In the genomic region with DNA sequence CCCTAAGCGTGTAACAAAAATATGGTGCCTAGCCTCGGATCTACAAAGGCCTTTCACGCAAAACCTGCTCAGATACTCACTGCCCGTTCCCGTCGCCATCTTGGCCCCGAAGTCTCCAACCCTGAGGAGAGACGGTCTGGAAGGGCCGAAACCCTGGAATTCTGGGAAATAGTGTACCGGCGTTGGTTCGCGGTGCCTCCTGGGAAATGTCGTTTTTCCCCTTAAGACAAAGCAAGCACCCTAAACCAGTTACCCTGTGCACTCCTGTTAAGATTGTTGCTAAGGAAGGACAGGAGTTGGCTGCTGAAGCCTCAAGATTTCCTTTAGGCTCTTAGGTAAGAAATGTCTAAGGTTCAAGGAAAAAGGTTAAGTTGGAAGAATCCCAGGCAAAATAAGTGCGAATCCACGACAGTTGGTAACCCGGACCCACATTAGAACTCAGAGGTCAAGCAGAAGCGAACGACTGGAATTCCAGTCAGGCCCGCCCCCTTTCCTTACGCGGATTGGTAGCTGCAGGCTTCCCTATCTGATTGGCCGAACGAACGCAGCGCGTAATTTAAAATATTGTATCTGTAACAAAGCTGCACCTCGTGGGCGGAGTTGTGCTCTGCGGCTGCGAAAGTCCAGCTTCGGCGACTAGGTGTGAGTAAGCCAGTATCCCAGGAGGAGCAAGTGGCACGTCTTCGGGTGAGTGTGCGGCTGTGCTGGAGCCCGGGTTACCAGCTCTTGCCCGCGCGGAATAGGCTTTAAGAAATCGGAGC, we compare ENCODE assay signal across 8 cellular contexts. TPM values are rescaled to one million over a fixed set of nuclear protein-coding genes. Genes with fewer than 3 reads are reported as not detected.
DNase-seq lines count a peak whose midpoint lies in the region; ATAC-seq and TF ChIP-seq lines count a peak whose summit lies in the region.

BRD8 (minus strand) TSS at position 115 of the 761 bp plus-strand sequence; CDS start at position 99, 16 bp downstream.
KIF20A (plus strand) TSS at position 597 of the 761 bp plus-strand sequence. CDS start 569 bp downstream, outside the sequence.

- no peaks in the 10 kb centered on the region for H3K27me3 Mint-ChIP-seq in activated naive CD4-positive, alpha-beta T cell treated with anti-CD3 and anti-CD28 coated beads, Interleukin-2, amount 50 U/mL, for 24 hours

- H2AFZ ChIP-seq in SK-N-SH (ENCODE audit: low read depth) = peak within 1 kb of the TSS; percentile 94

- peaks cover 5% of the 10 kb centered on the region for H3K36me3 Mint-ChIP-seq in activated naive CD4-positive, alpha-beta T cell treated with anti-CD3 and anti-CD28 coated beads, Interleukin-2, amount 50 U/mL, for 24 hours

- H3K9me3 ChIP-seq in SK-N-SH (no peaks in the 10 kb centered on the region), testis (no peaks in the 10 kb centered on the region)

- H3K4me1 Mint-ChIP-seq in activated naive CD4-positive, alpha-beta T cell treated with anti-CD3 and anti-CD28 coated beads, Interleukin-2, amount 50 U/mL, for 24 hours = peaks cover 11% of the 10 kb centered on the region

- POLR2A ChIA-PET in SK-N-SH (lab: Yijun Ruan, JAX) = interaction anchor here (0.8 to 1.2 kb wide), 3 partner anchors 63 to 174 kb away, joined by 3 to 4 read pairs (median 3); partner anchors contain the start of gene KDM3B

- DNase-seq in GM10266 (ENCODE audit: extremely low spot score) (peak; percentile 89), NCI-H1092 (lab: John Stamatoyannopoulos, UW) (peak; percentile 85), SK-N-SH (peak; percentile 87), glomerular visceral epithelial cell (ENCODE audit: extremely low spot score) (peak; percentile 99), omental fat pad (ENCODE audit: low spot score) (peak; percentile 94), testis (peak; percentile 99)

- peak within 1 kb of the TSS; percentile 62 for H3K27ac Mint-ChIP-seq in activated naive CD4-positive, alpha-beta T cell treated with anti-CD3 and anti-CD28 coated beads, Interleukin-2, amount 50 U/mL, for 24 hours

- peaks cover 9% of the 10 kb centered on the region for H3F3A ChIP-seq in SK-N-SH (replicated peaks; ENCODE audit: insufficient read depth)

- peaks cover 77% of the 10 kb centered on the region for H3K79me2 ChIP-seq in SK-N-SH (ENCODE audit: insufficient read depth)

- intact Hi-C loops in testis (cut with DNase I; ENCODE audit: low total_unique reads) = no loop called here

- H3K4me3 Mint-ChIP-seq in activated naive CD4-positive, alpha-beta T cell treated with anti-CD3 and anti-CD28 coated beads, Interleukin-2, amount 50 U/mL, for 24 hours = no peak within 1 kb of the TSS

- H3K27ac ChIP-seq in SK-N-SH (ENCODE audit: low read depth in 2 of 2, low read length in 1 of 2) (peak within 1 kb of the TSS; percentile 86 to 97), testis (peak within 1 kb of the TSS; percentile 84 to 95)

- peak in 1 of 2 experiments; percentile 19; a peak in 1 of 4 replicates for TF ChIP-seq EP300 in SK-N-SH (IDR thresholded peaks at IDR 0.05; ENCODE audit: borderline replicate concordance in 1 of 2, low read depth in 1 of 2, low read length in 1 of 2)

- CTCF ChIA-PET in SK-N-SH (lab: Yijun Ruan, JAX) = interaction anchor here (0.9 to 2.6 kb wide), 19 partner anchors 9 to 348 kb away, joined by 3 to 13 read pairs (median 5); partner anchors contain the start of genes GFRA3 and KDM3B

- peaks cover 26 to 40% of the 10 kb centered on the region in 2 experiments for H3K36me3 ChIP-seq in SK-N-SH (replicated peaks in 1 of 2; ENCODE audit: control insufficient read depth in 1 of 2, insufficient read depth in 2 of 2, low read length in 1 of 2)
- H3K36me3 ChIP-seq in testis (ENCODE audit: low read depth, missing control alignments) = no peaks in the 10 kb centered on the region

- TF ChIP-seq RAD21 in SK-N-SH (IDR thresholded peaks at IDR 0.05; ENCODE audit: low read length) = no peak

- peak; percentile 81 for ATAC-seq in HG02610 (IDR thresholded peaks at IDR 0.05; ENCODE audit: unreplicated experiment)
- peak; percentile 96 for ATAC-seq in omental fat pad (ENCODE audit: low FRiP score)

- TF ChIP-seq CTCF in GM10266 (IDR thresholded peaks at IDR 0.05; ENCODE audit: control insufficient read depth, insufficient read depth, low read depth, missing control alignments) (no peak), SK-N-SH (IDR thresholded peaks at IDR 0.05) (no peak), omental fat pad (IDR thresholded peaks at IDR 0.05) (no peak), testis (IDR thresholded peaks at IDR 0.05) (no peak)

- peak within 1 kb of the TSS; percentile 94 for H3K9ac ChIP-seq in SK-N-SH

- under 1% methylated on average over 29 of the region's 41 CpGs for WGBS in SK-N-SH (ENCODE audit: low lambda C conversion rate)
- WGBS in testis, 2 donors = 0% methylated on average over 40 to 41 of the region's 41 CpGs

- peaks cover 0 to 13% of the 10 kb centered on the region in 2 experiments; a peak in 2 of 4 replicates for H3K4me1 ChIP-seq in SK-N-SH (ENCODE audit: control insufficient read depth in 1 of 2, insufficient read depth in 2 of 2, low read depth in 1 of 2, low read length in 1 of 2)
- peaks cover 5% of the 10 kb centered on the region for H3K4me1 ChIP-seq in testis

- no peaks in the 10 kb centered on the region for H3K9me2 ChIP-seq in SK-N-SH

- H3K27me3 ChIP-seq in SK-N-SH (ENCODE audit: insufficient read depth) (no peaks in the 10 kb centered on the region), testis (no peaks in the 10 kb centered on the region)

- no peak for TF ChIP-seq POLR2A in testis (IDR thresholded peaks at IDR 0.05)

- peak within 1 kb of the TSS; percentile 81 to 90 for H3K4me3 ChIP-seq in SK-N-SH (ENCODE audit: low read depth in 2 of 2, low read length in 1 of 2)
- H3K4me3 ChIP-seq in testis = peak within 1 kb of the TSS; percentile 76 to 85

- peaks cover 6% of the 10 kb centered on the region; the same call in 1 of the 2 replicates for H4K20me1 ChIP-seq in SK-N-SH (ENCODE audit: insufficient read depth)

- peak within 1 kb of the TSS; percentile 95 for H3K4me2 ChIP-seq in SK-N-SH

- H3K9me3 Mint-ChIP-seq in activated naive CD4-positive, alpha-beta T cell treated with anti-CD3 and anti-CD28 coated beads, Interleukin-2, amount 50 U/mL, for 24 hours = no peaks in the 10 kb centered on the region

TF ChIP-seq in SK-N-SH, 30 proteins besides CTCF, POLR2A, EP300 and RAD21 (continues in another document):
- TF ChIP-seq FOXJ3 (CRISPR knock-in tag; IDR thresholded peaks at IDR 0.05) (no peak), CHD2 (IDR thresholded peaks at IDR 0.05; ENCODE audit: low read length, partially characterized antibody) (peak; percentile 68), MEF2A (IDR thresholded peaks at IDR 0.05; ENCODE audit: borderline replicate concordance, low read depth) (no peak), RXRA (IDR thresholded peaks at IDR 0.05; ENCODE audit: borderline replicate concordance, low read depth) (no peak), USF1 (IDR thresholded peaks at IDR 0.05; ENCODE audit: borderline replicate concordance, low read depth) (no peak), POLR2AphosphoS5 (IDR thresholded peaks at IDR 0.05; ENCODE audit: low read depth, low read length) (peak; percentile 98), USF2 (IDR thresholded peaks at IDR 0.05; ENCODE audit: borderline replicate concordance, low read depth, low read length) (no peak), MXI1 (IDR thresholded peaks at IDR 0.05; ENCODE audit: low read depth, low read length) (peak; percentile 100), PBX3 (IDR thresholded peaks at IDR 0.05) (0 out of 2 replicates have a peak, but pooled peaks have one; percentile 3), RFX5 (IDR thresholded peaks at IDR 0.05; ENCODE audit: low read length) (peak; percentile 66; the same call in 1 of the 2 replicates)

RNA-seq across cellular contexts. Expression of gene BRD8, which starts in this region (rescaled TPM):
- polyA plus RNA-seq in SK-N-SH (2012; rRNA removed) (46.2 and 64.4 TPM in 2 replicates), testis (ENCODE audit: insufficient read depth, low read depth, low replicate concordance) (303 TPM)
- 39.7 and 41.2 TPM in 2 replicates for polyA plus RNA-seq in SK-N-SH (2012; cell fraction: cytosol; rRNA removed)
- polyA plus RNA-seq in SK-N-SH (2012; cell fraction: nucleus; rRNA removed) = 74.6 and 144 TPM in 2 replicates
- total RNA-seq in omental fat pad (10 to 100 TPM; 25.0 to 49.2 (median 29.0) TPM), testis (100 to 1,000 TPM; 165 to 198 TPM)

RNA-seq across cellular contexts. Expression of gene KIF20A, which starts in this region (rescaled TPM):
- polyA plus RNA-seq in SK-N-SH (2012; rRNA removed) (16.0 and 17.4 TPM in 2 replicates), testis (ENCODE audit: insufficient read depth, low read depth, low replicate concordance) (32.1 TPM)
- polyA plus RNA-seq in SK-N-SH (2012; cell fraction: cytosol; rRNA removed) = 12.8 and 17.5 TPM in 2 replicates
- polyA plus RNA-seq in SK-N-SH (2012; cell fraction: nucleus; rRNA removed) = 10.1 and 19.3 TPM in 2 replicates
- total RNA-seq in omental fat pad (1 to 10 TPM in 2 of 4 donors, under 1 TPM in 1, not detected in 1; 0.37 to 3.2 (median 3.0) TPM), testis (10 to 100 TPM; 10.4 to 13.8 TPM)

Comparison
In these comparisons a context has a peak if more than half of its experiments do, and no peak if none do; other contexts are left out.
1. Peak in every context shown above with its lines: DNase-seq, ATAC-seq, H3K4me3 ChIP-seq and H3K27ac ChIP-seq.